ENCODE assay signal across 14 cellular contexts in genomic region chr9:132210472-132211145, GRCh38. TPM values are rescaled to one million over a fixed set of nuclear protein-coding genes. Genes with fewer than 3 reads are reported as not detected.
A peak's percentile ranks its signal among the peaks of the same experiment; 100 is the strongest.
DNase-seq lines count a peak whose midpoint lies in the region; ATAC-seq, FAIRE-seq and TF ChIP-seq lines count a peak whose summit lies in the region.
"Had no signal": no experiment of that assay in that cellular context is flagged by ENCODE, and none has a peak within 500 bp of the region (broad histone marks: within the 10 kb centered on the region; RNA-seq: fewer than 3 reads in every experiment).

No MANE protein-coding gene starts in this region.

- no peak overlapping the region for H3K56ac ChIP-seq in H1 (replicated peaks; ENCODE audit: insufficient read length, low read depth, low read length)

- H3K4me3 Mint-ChIP-seq in GM23338 = no peak overlapping the region

- no peak for FAIRE-seq in H1 (lab: Jason Lieb, UNC)
- FAIRE-seq: HepG2 had no signal

- H3K36me3 Mint-ChIP-seq in GM23338 (ENCODE audit: low read depth) = no peaks in the 10 kb centered on the region

- no peak overlapping the region for H3K27ac Mint-ChIP-seq in GM23338

- H4K8ac ChIP-seq in H1 (ENCODE audit: extremely low read depth, insufficient read depth, low read length) = no peak overlapping the region

- H3K4me2 ChIP-seq in H1 (ENCODE audit: insufficient read depth in 1 of 2, low read depth in 2 of 2, low read length in 2 of 2) (no peak overlapping the region), GM23338 (no peak overlapping the region)

- H3K36me3 ChIP-seq in H1 (ENCODE audit: control insufficient read depth in 2 of 4, insufficient read depth in 4 of 4, low read length in 3 of 4) (no peaks in the 10 kb centered on the region), upper lobe of right lung (no peaks in the 10 kb centered on the region), GM23338 (ENCODE audit: insufficient read depth) (no peaks in the 10 kb centered on the region)
- H3K36me3 ChIP-seq: cardiac muscle cell, SJSA1, vagina had no signal

- no peaks in the 10 kb centered on the region for H4K20me1 ChIP-seq in H1 (replicated peaks in 1 of 2; ENCODE audit: control insufficient read depth in 1 of 2, insufficient read depth in 2 of 2, low read length in 2 of 2)
- no peaks in the 10 kb centered on the region for H4K20me1 ChIP-seq in GM23338 (replicated peaks; ENCODE audit: insufficient read depth)

- POLR2A ChIA-PET in H1 (lab: Charles Lee; ENCODE audit: partially characterized antibody) = no interaction called here

- no peak overlapping the region for H2BK12ac ChIP-seq in H1 (ENCODE audit: low read depth, low read length)

- intact Hi-C loops in upper lobe of right lung (cut with DNase I) = no loop called here

- WGBS in H1 (ENCODE audit: extremely low coverage in 1 of 2, insufficient coverage in 1 of 2, insufficient read length in 1 of 2, insufficient replicate concordance in 2 of 2, low coverage in 1 of 2, low lambda C conversion rate in 2 of 2, missing lambda C conversion rate in 1 of 2), 2 experiments = 87% methylated on average over 14 of the region's 14 CpGs; no CpG with 5 or more reads in 1 of the 2 experiments

- H3K4me1 ChIP-seq in H1 (replicated peaks in 1 of 4; ENCODE audit: control insufficient read depth in 3 of 4, insufficient read depth in 4 of 4, low read length in 3 of 4) (peaks cover 0 to 8% (median 5%) of the 10 kb centered on the region in 4 experiments; a peak in 6 of 7 replicates), upper lobe of right lung (peaks cover 4% of the 10 kb centered on the region), GM23338 (ENCODE audit: insufficient read depth) (peaks cover 5% of the 10 kb centered on the region; the same call in 1 of the 2 replicates)
- H3K4me1 ChIP-seq: vagina had no signal

- H3K23ac ChIP-seq in H1 (ENCODE audit: insufficient read length) = no peak overlapping the region

- H3K9me3 Mint-ChIP-seq in GM23338 = no peaks in the 10 kb centered on the region

- H2BK15ac ChIP-seq in H1 (ENCODE audit: low read length) = no peak overlapping the region

- H3K79me1 ChIP-seq in H1 (ENCODE audit: low read depth, low read length) = no peaks in the 10 kb centered on the region

- no peaks in the 10 kb centered on the region for H3F3A ChIP-seq in GM23338 (replicated peaks; ENCODE audit: low read depth)

- TF ChIP-seq EP300 in H1 (IDR thresholded peaks at IDR 0.05; ENCODE audit: borderline replicate concordance in 1 of 2, low read depth in 2 of 2, low read length in 2 of 2) = no peak

- H3K18ac ChIP-seq in H1 (ENCODE audit: extremely low read depth, low read length) = no peak overlapping the region

- no peaks in the 10 kb centered on the region for H3K27me3 ChIP-seq in H1 (replicated peaks in 1 of 4; ENCODE audit: control insufficient read depth in 3 of 4, extremely low read depth in 1 of 4, insufficient read depth in 3 of 4, low read length in 3 of 4)
- no peaks in the 10 kb centered on the region for H3K27me3 ChIP-seq in upper lobe of right lung
- H3K27me3 ChIP-seq in GM23338 (ENCODE audit: insufficient read depth) = no peaks in the 10 kb centered on the region
- H3K27me3 ChIP-seq: cardiac muscle cell, vagina had no signal

- TF ChIP-seq CTCF in H1 (IDR thresholded peaks at IDR 0.05; ENCODE audit: control extremely low read depth in 1 of 3, insufficient read depth in 1 of 3, low read depth in 1 of 3, low read length in 3 of 3) = no peak
- TF ChIP-seq CTCF in upper lobe of right lung (IDR thresholded peaks at IDR 0.05) = no peak
- TF ChIP-seq CTCF in GM23338 (conservative IDR thresholded peaks at IDR 0.05; ENCODE audit: low read depth in 2 of 2) = no peak

- no peaks in the 10 kb centered on the region for H3K9me2 ChIP-seq in GM23338 (ENCODE audit: insufficient read depth)

- H3K4me3 ChIP-seq in H1 (ENCODE audit: extremely low read depth in 1 of 4, insufficient read depth in 2 of 4, low read depth in 3 of 4, low read length in 4 of 4) (no peak overlapping the region), upper lobe of right lung (no peak overlapping the region), GM23338 (no peak overlapping the region)
- H3K4me3 ChIP-seq: cardiac muscle cell, SJSA1, vagina had no signal

- H2BK5ac ChIP-seq in H1 (ENCODE audit: low read depth, low read length) = peak overlapping the region; percentile 32; the same call in 1 of the 2 replicates

- no peaks in the 10 kb centered on the region for H3K23me2 ChIP-seq in H1 (ENCODE audit: low read depth, low read length)

- TF ChIP-seq POLR2A in H1 (IDR thresholded peaks at IDR 0.05; ENCODE audit: control extremely low read depth in 1 of 2, low read depth in 2 of 2, low read length in 2 of 2) = no peak

- DNase-seq in activated T-cell treated with anti-CD3 and anti-CD28 coated beads for 48 hours (ENCODE audit: low read depth) (peak; percentile 6), MV-4-11 (lab: John Stamatoyannopoulos, UW) (peak; percentile 46), H1 (ENCODE audit: low read depth in 1 of 2, low spot score in 2 of 2) (no peak), upper lobe of right lung (no peak), GM23338 (ENCODE audit: low spot score) (no peak), KG1 (lab: John Stamatoyannopoulos, UW) (no peak)
- no peak for DNase-seq in activated T-cell treated with anti-CD3 and anti-CD28 coated beads, Interleukin-2, amount 50 U/mL, for 1 hour
- peak in 2 of 3 donors; percentile 14 to 17 for DNase-seq in stimulated activated CD4-positive, alpha-beta T cell treated with anti-CD3 and anti-CD28 coated beads, TNF-alpha, amount 100 ng/mL, for 48 hours (ENCODE audit: low read depth in 3 of 3)
- DNase-seq: NCI-H1436 treated with DMSO at 0.1 percent for 48 hours, NCI-H774 had no signal

- no peak overlapping the region for H3K9ac ChIP-seq in H1 (replicated peaks in 1 of 4; ENCODE audit: extremely low read depth in 1 of 4, low read depth in 3 of 4, low read length in 3 of 4)

- no peak for TF ChIP-seq RAD21 in H1 (IDR thresholded peaks at IDR 0.05 in 1 of 2, conservative IDR thresholded peaks at IDR 0.05 in 1 of 2; ENCODE audit: low read depth in 2 of 2, low read length in 2 of 2)

- H3K27ac ChIP-seq in H1 (ENCODE audit: low read depth, low read length) (no peak overlapping the region), upper lobe of right lung (no peak overlapping the region), GM23338 (ENCODE audit: low read depth) (no peak overlapping the region)
- H3K27ac ChIP-seq: cardiac muscle cell, SJSA1, vagina had no signal

- no peaks in the 10 kb centered on the region for H3K79me2 ChIP-seq in H1 (ENCODE audit: control insufficient read depth in 1 of 2, insufficient read depth in 2 of 2, low read length in 2 of 2)
- no peaks in the 10 kb centered on the region for H3K79me2 ChIP-seq in GM23338 (replicated peaks; ENCODE audit: insufficient read depth)

- no peak overlapping the region for H2BK120ac ChIP-seq in H1 (replicated peaks; ENCODE audit: low read depth, low read length)

- H3K4ac ChIP-seq in H1 (replicated peaks; ENCODE audit: insufficient read length, low read depth, low read length) = no peak overlapping the region

- CTCF ChIA-PET in H1 (lab: Charles Lee; ENCODE audit: partially characterized antibody) = interaction anchor here (0.6 to 2.9 kb wide), 6 partner anchors 26 to 453 kb away, joined by 3 to 9 read pairs (median 4); no protein-coding TSS in a partner anchor

- H2AFZ ChIP-seq in H1 (ENCODE audit: low read length) = no peak overlapping the region
- H2AFZ ChIP-seq in GM23338 = no peak overlapping the region

- ATAC-seq in upper lobe of right lung = no peak
- no peak for ATAC-seq in GM23338
- ATAC-seq: HepG2 had no signal

- no peaks in the 10 kb centered on the region for H3K9me3 ChIP-seq in H1 (ENCODE audit: insufficient read depth in 2 of 2, low read depth in 1 of 2, low read length in 1 of 2)
- H3K9me3 ChIP-seq in upper lobe of right lung = no peaks in the 10 kb centered on the region
- H3K9me3 ChIP-seq: SJSA1, vagina had no signal

- no peak overlapping the region for H2BK20ac ChIP-seq in H1 (ENCODE audit: low read length)

- no peak overlapping the region for H3K14ac ChIP-seq in H1 (ENCODE audit: insufficient read length)

- no peak overlapping the region for H4K5ac ChIP-seq in H1 (ENCODE audit: insufficient read length, low read depth, low read length)

- no peak overlapping the region for H2AK5ac ChIP-seq in H1 (ENCODE audit: low read depth, low read length)

- peaks cover 8% of the 10 kb centered on the region for H3K27me3 Mint-ChIP-seq in GM23338 (ENCODE audit: insufficient read depth, low read depth, poor library complexity)

- H4K91ac ChIP-seq in H1 (replicated peaks; ENCODE audit: insufficient read length, low read length) = no peak overlapping the region

- peaks cover 17% of the 10 kb centered on the region for H3K4me1 Mint-ChIP-seq in GM23338

TF ChIP-seq in H1, 55 proteins besides CTCF, POLR2A, EP300 and RAD21 (continues in another document):
- no peak for TF ChIP-seq USF2 (IDR thresholded peaks at IDR 0.05; ENCODE audit: low read length)

TF ChIP-seq in GM23338, 12 proteins besides CTCF, POLR2A, EP300 and RAD21 (continues in another document):
- TF ChIP-seq EZH2phosphoT487 (IDR thresholded peaks at IDR 0.05; ENCODE audit: unreplicated experiment) = no peak

RNA-seq across cellular contexts. Expression of gene NTNG2, which starts 48.8 kb away (rescaled TPM):
- 0.52 and 1.4 TPM in 2 replicates for total RNA-seq in H1 (2021; fragmentation: NEBNext Ultra II Directional; extraction: Animal tissue kit (Norgen Biotek cat#: 25700))
- polyA plus RNA-seq in H1 (2011; rRNA removed) (1.2 and 1.5 TPM in 2 replicates), GM23338 (2016; fragmentation: Nextera tagmentation; extraction: Ambion mirVana) (0.42 and 0.99 TPM in 2 replicates)
- 2.6 TPM for polyA plus RNA-seq in H1 (2011; cell fraction: cytosol; rRNA removed)
- 2.6 TPM for polyA plus RNA-seq in H1 (2011; cell fraction: nucleus; rRNA removed)
- polyA plus RNA-seq in H1 (2012, experiment 1 of 2) = 0.29 to 2.3 TPM (median 1.3 TPM) in 4 replicates
- 0.37 TPM for polyA plus RNA-seq in H1 (2012, experiment 2 of 2)
- polyA plus RNA-seq in H1 (2013, experiment 1 of 2) = 0.30 TPM
- polyA plus RNA-seq in H1 (2013, experiment 2 of 2) = 0.61 TPM
- polyA minus RNA-seq in H1 (2011; rRNA and poly(A)+ RNA removed) = 0.57 and 0.80 TPM in 2 replicates
- polyA minus RNA-seq in H1 (2011; cell fraction: cytosol; rRNA and poly(A)+ RNA removed) = 1.7 TPM
- 1.1 TPM for polyA minus RNA-seq in H1 (2011; cell fraction: nucleus; rRNA and poly(A)+ RNA removed)
- 7.6 TPM for total RNA-seq in upper lobe of right lung
- 0.39 and 1.7 TPM in 2 replicates for total RNA-seq in GM23338 (2014; rRNA removed; shearing (Covaris generic))
- total RNA-seq: SJSA1 had no signal

Comparison
In these comparisons a context has a peak if more than half of its experiments do, and no peak if none do; other contexts are left out.
1. DNase-seq: peak in activated T-cell treated with anti-CD3 and anti-CD28 coated beads for 48 hours (single experiment), MV-4-11 (single experiment) and stimulated activated CD4-positive, alpha-beta T cell treated with anti-CD3 and anti-CD28 coated beads, TNF-alpha, amount 100 ng/mL, for 48 hours (2 of 3); none in activated T-cell treated with anti-CD3 and anti-CD28 coated beads, Interleukin-2, amount 50 U/mL, for 1 hour (single experiment), H1 (0 of 2), upper lobe of right lung (single experiment), GM23338 (single experiment) and KG1 (single experiment).